Comparison of ENCODE assay signal across 23 cellular contexts in the genomic region with DNA sequence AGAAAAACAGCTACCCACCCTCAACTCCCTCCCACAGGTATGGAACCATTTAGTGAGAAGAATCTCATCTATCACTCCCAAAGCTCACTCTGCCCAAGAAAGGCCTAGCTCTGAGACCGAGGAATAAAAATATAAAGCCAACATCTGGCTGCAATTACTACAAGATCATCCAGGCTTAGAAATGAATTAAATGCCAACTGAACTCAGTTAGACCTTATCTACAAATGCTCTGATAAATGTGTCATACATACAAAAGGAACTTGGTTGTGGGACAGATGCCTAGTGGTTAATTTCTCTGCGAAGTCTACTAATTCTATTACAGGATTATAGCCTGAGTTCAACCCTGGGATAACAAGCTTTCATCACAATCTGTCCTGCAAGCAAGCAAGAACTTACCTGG. TPM values are rescaled to one million over a fixed set of nuclear protein-coding genes. Genes with fewer than 3 reads are reported as not detected.
DNase-seq lines count a peak whose midpoint lies in the region; ATAC-seq, FAIRE-seq and TF ChIP-seq lines count a peak whose summit lies in the region.
"Had no signal": no experiment of that assay in that cellular context is flagged by ENCODE, and none has a peak within 500 bp of the region (broad histone marks: within the 10 kb centered on the region; RNA-seq: fewer than 3 reads in every experiment).

No MANE protein-coding gene starts in this region.

- H3K4me2 ChIP-seq in BLaER1 treated with 17β-estradiol and CSF1 and Interleukin-3, amounts not matched to agents 10 nM and 100 nM = peak overlapping the region in 4 of 11 experiments; percentile 85 to 95 (median 94); a peak in 9 of 22 replicates
- H3K4me2 ChIP-seq in mesenchymal stem cell (ENCODE audit: low read length, poor library complexity, severe bottlenecking) (no peak overlapping the region), H9 (ENCODE audit: insufficient read depth, insufficient read length, low read length) (no peak overlapping the region)

- H3K79me1 ChIP-seq in mesenchymal stem cell (replicated peaks; ENCODE audit: low read length, poor library complexity, severe bottlenecking) (peaks cover 39% of the 10 kb centered on the region), H9 (ENCODE audit: insufficient read depth, low read depth, low read length, poor library complexity, severe bottlenecking) (peaks cover 10% of the 10 kb centered on the region)

- DNase-seq in D721Med (ENCODE audit: insufficient read length, low spot score) (no peak), mesenchymal stem cell (no peak), left ventricle myocardium superior (no peak), H9 (no peak)
- DNase-seq: activated CD4-positive, alpha-beta T cell treated with anti-CD3 and anti-CD28 coated beads, Interleukin-2, amount 50 U/mL, for 48 hours; adrenal gland; dorsolateral prefrontal cortex; glutamatergic neuron; NCI-H1105 treated with DMSO at 0.1 percent for 48 hours; NCI-H2107; NCI-H524 treated with DMSO at 0.1 percent for 48 hours; pancreas; right lobe of liver; stimulated activated naive B cell treated with anti-CD40 and anti-IgM and Interleukin-4, amounts not matched to agents 10 μg/mL and 1 μg/mL and 100 μg/mL, for 72 hours; tibial artery had no signal

- no peak overlapping the region for H3K56ac ChIP-seq in H9 (ENCODE audit: insufficient read length, low read depth, low read length)

- H3K9me3 Mint-ChIP-seq in activated T-helper 17 cell treated with anti-CD3 and anti-CD28 coated beads, Interleukin-2, amount 50 U/mL, for 72 hours = no peaks in the 10 kb centered on the region
- H3K9me3 Mint-ChIP-seq in H9 = no peaks in the 10 kb centered on the region
- H3K9me3 Mint-ChIP-seq: activated T-helper 1 cell treated with anti-CD3 and anti-CD28 coated beads, Interleukin-12 subunit alpha, Interleukin-12 subunit beta, Interleukin-2, Interleukin-4 antibody, amounts not matched to agents 30 ng/mL and 10 ng/mL and 1 ng/mL, durations not matched to agents 14 hours and 24 hours and 36 hours; stimulated activated naive B cell treated with anti-CD40 and anti-IgM and Interleukin-4, amounts not matched to agents 10 μg/mL and 1 μg/mL and 100 μg/mL, for 72 hours had no signal

- no peak overlapping the region for H3K23ac ChIP-seq in mesenchymal stem cell (ENCODE audit: low read length in 2 of 2)
- H3K23ac ChIP-seq in H9 (ENCODE audit: insufficient read length, low read depth, low read length) = no peak overlapping the region

- H3K36me3 ChIP-seq in BLaER1 treated with 17β-estradiol and CSF1 and Interleukin-3, amounts not matched to agents 10 nM and 100 nM = peaks cover 54 to 95% (median 72%) of the 10 kb centered on the region in 11 experiments
- H3K36me3 ChIP-seq in mesenchymal stem cell (ENCODE audit: control insufficient read depth in 1 of 2, insufficient read depth in 2 of 2, low read depth in 1 of 2, low read length in 2 of 2) = peaks cover 35 to 39% of the 10 kb centered on the region in 2 experiments

- no peak overlapping the region for H3K4me3 Mint-ChIP-seq in activated T-helper 17 cell treated with anti-CD3 and anti-CD28 coated beads, Interleukin-2, amount 50 U/mL, for 72 hours
- no peak overlapping the region for H3K4me3 Mint-ChIP-seq in H9
- H3K4me3 Mint-ChIP-seq: activated T-helper 1 cell treated with anti-CD3 and anti-CD28 coated beads, Interleukin-12 subunit alpha, Interleukin-12 subunit beta, Interleukin-2, Interleukin-4 antibody, amounts not matched to agents 30 ng/mL and 10 ng/mL and 1 ng/mL, durations not matched to agents 14 hours and 24 hours and 36 hours; stimulated activated naive B cell treated with anti-CD40 and anti-IgM and Interleukin-4, amounts not matched to agents 10 μg/mL and 1 μg/mL and 100 μg/mL, for 72 hours had no signal

- H2BK15ac ChIP-seq in mesenchymal stem cell (ENCODE audit: low read depth, poor library complexity, severe bottlenecking) = no peak overlapping the region
- no peak overlapping the region for H2BK15ac ChIP-seq in H9 (ENCODE audit: low read depth, low read length)

- no peak overlapping the region for H3K4ac ChIP-seq in mesenchymal stem cell (ENCODE audit: low read depth in 1 of 2, low read length in 2 of 2)
- H3K4ac ChIP-seq in H9 (ENCODE audit: low read depth, low read length) = no peak overlapping the region

- no peaks in the 10 kb centered on the region for H3K23me2 ChIP-seq in H9 (ENCODE audit: insufficient read length, low read depth, low read length, poor library complexity, severe bottlenecking)

- H2BK120ac ChIP-seq in mesenchymal stem cell (ENCODE audit: low read depth, low read length) = no peak overlapping the region
- no peak overlapping the region for H2BK120ac ChIP-seq in H9 (ENCODE audit: low read depth, low read length, poor library complexity, severe bottlenecking)

- TF ChIP-seq CTCF in D721Med (IDR thresholded peaks at IDR 0.05; ENCODE audit: insufficient read depth, missing control alignments) = no peak
- TF ChIP-seq CTCF in H9 (conservative IDR thresholded peaks at IDR 0.05) = no peak

- no peak overlapping the region for H2AK5ac ChIP-seq in mesenchymal stem cell (ENCODE audit: low read length, severe bottlenecking)
- no peak overlapping the region for H2AK5ac ChIP-seq in H9 (ENCODE audit: insufficient read length, low read length)

- H3K4me3 ChIP-seq in BLaER1 treated with 17β-estradiol and CSF1 and Interleukin-3, amounts not matched to agents 10 nM and 100 nM = 0 out of 20 replicates have a peak overlapping the region, but pooled peaks of 1 of the 10 experiments have one; percentile 32
- no peak overlapping the region for H3K4me3 ChIP-seq in mesenchymal stem cell (ENCODE audit: insufficient read depth in 1 of 2, low read depth in 1 of 2, low read length in 2 of 2)
- H3K4me3 ChIP-seq: adrenal gland, cardiac muscle cell, dorsolateral prefrontal cortex, pancreas, right lobe of liver, tibial artery had no signal

- H3K9ac ChIP-seq in BLaER1 treated with 17β-estradiol and CSF1 and Interleukin-3, amounts not matched to agents 10 nM and 100 nM = peak overlapping the region in 3 of 11 experiments; percentile 76 to 80 (median 78); a peak in 5 of 22 replicates
- H3K9ac ChIP-seq in mesenchymal stem cell (ENCODE audit: low read length) (peak overlapping the region; percentile 24), H9 (ENCODE audit: extremely low read depth, insufficient read length, low read length) (no peak overlapping the region)

- intact Hi-C loops in left ventricle myocardium superior (cut with micrococcal nuclease) = no loop called here

- peak overlapping the region in 6 of 11 experiments; percentile 74 to 92 (median 90); a peak in 11 of 22 replicates for H3K27ac ChIP-seq in BLaER1 treated with 17β-estradiol and CSF1 and Interleukin-3, amounts not matched to agents 10 nM and 100 nM
- H3K27ac ChIP-seq in mesenchymal stem cell (ENCODE audit: low read length, poor library complexity, severe bottlenecking) = no peak overlapping the region
- H3K27ac ChIP-seq in H9 (ENCODE audit: insufficient read length, low read depth, low read length) = no peak overlapping the region
- H3K27ac ChIP-seq: cardiac muscle cell, right lobe of liver, tibial artery, VCaP had no signal

- peak overlapping the region; percentile 66 for H3K27ac Mint-ChIP-seq in activated T-helper 17 cell treated with anti-CD3 and anti-CD28 coated beads, Interleukin-2, amount 50 U/mL, for 72 hours
- H3K27ac Mint-ChIP-seq in H9 = no peak overlapping the region
- H3K27ac Mint-ChIP-seq: activated T-helper 1 cell treated with anti-CD3 and anti-CD28 coated beads, Interleukin-12 subunit alpha, Interleukin-12 subunit beta, Interleukin-2, Interleukin-4 antibody, amounts not matched to agents 30 ng/mL and 10 ng/mL and 1 ng/mL, durations not matched to agents 14 hours and 24 hours and 36 hours; stimulated activated naive B cell treated with anti-CD40 and anti-IgM and Interleukin-4, amounts not matched to agents 10 μg/mL and 1 μg/mL and 100 μg/mL, for 72 hours had no signal

- H2BK20ac ChIP-seq in H9 (ENCODE audit: low read depth, low read length, poor library complexity, severe bottlenecking) = no peak overlapping the region

- H3K36me3 Mint-ChIP-seq in activated T-helper 17 cell treated with anti-CD3 and anti-CD28 coated beads, Interleukin-2, amount 50 U/mL, for 72 hours (ENCODE audit: low read depth) = peaks cover 67% of the 10 kb centered on the region
- H3K36me3 Mint-ChIP-seq in H9 (ENCODE audit: insufficient read depth in 1 of 3, low read depth in 3 of 3) = peaks cover 15 to 39% (median 29%) of the 10 kb centered on the region in 3 experiments; a peak in 6 of 7 replicates

- H2BK5ac ChIP-seq in mesenchymal stem cell (ENCODE audit: low read depth, low read length, poor library complexity, severe bottlenecking) (no peak overlapping the region), H9 (ENCODE audit: insufficient read length, low read length) (no peak overlapping the region)

- H3K9me3 ChIP-seq in BLaER1 treated with 17β-estradiol and CSF1 and Interleukin-3, amounts not matched to agents 10 nM and 100 nM (replicated peaks in 1 of 11) = no peaks in the 10 kb centered on the region
- no peaks in the 10 kb centered on the region for H3K9me3 ChIP-seq in mesenchymal stem cell (ENCODE audit: control insufficient read depth, low read length)
- no peaks in the 10 kb centered on the region for H3K9me3 ChIP-seq in H9 (ENCODE audit: control insufficient read depth, low read depth, low read length)
- H3K9me3 ChIP-seq: adrenal gland, pancreas, right lobe of liver, tibial artery had no signal

- peaks cover 7% of the 10 kb centered on the region; the same call in 1 of the 2 replicates for H3K79me2 ChIP-seq in H9 (ENCODE audit: insufficient read depth, low read length)

- H4K20me1 ChIP-seq in BLaER1 treated with 17β-estradiol and CSF1 and Interleukin-3, amounts not matched to agents 10 nM and 100 nM = peaks cover 6 to 73% (median 56%) of the 10 kb centered on the region in 11 experiments; a peak in 17 of 22 replicates
- H4K20me1 ChIP-seq in H9 (ENCODE audit: control insufficient read depth, insufficient read depth, insufficient read length) = no peaks in the 10 kb centered on the region

- H3K14ac ChIP-seq in mesenchymal stem cell (ENCODE audit: low read length in 2 of 2) (no peak overlapping the region), H9 (ENCODE audit: insufficient read depth, low read length) (no peak overlapping the region)

- H2AFZ ChIP-seq in mesenchymal stem cell (ENCODE audit: low read depth, low read length) = no peak overlapping the region
- no peak overlapping the region for H2AFZ ChIP-seq in H9 (ENCODE audit: low read length)

- H4K5ac ChIP-seq in H9 (ENCODE audit: insufficient read length, low read depth, low read length) = no peak overlapping the region

- no peak for ATAC-seq in activated T-helper 17 cell treated with anti-CD3 and anti-CD28 coated beads, Interleukin-2, amount 50 U/mL, for 72 hours (replicated peaks)
- no peak for ATAC-seq in left ventricle myocardium superior
- no peak for ATAC-seq in HG03135 (IDR thresholded peaks at IDR 0.05; ENCODE audit: unreplicated experiment)
- no peak for ATAC-seq in HG03571 (IDR thresholded peaks at IDR 0.05; ENCODE audit: unreplicated experiment)
- ATAC-seq: pancreas; right lobe of liver; Right ventricle myocardium inferior; stimulated activated naive B cell treated with anti-CD40 and anti-IgM and Interleukin-4, amounts not matched to agents 10 μg/mL and 1 μg/mL and 100 μg/mL, for 72 hours had no signal

- 100% methylated on average over 1 of the region's 2 CpGs for WGBS in mesenchymal stem cell
- WGBS in H9 (ENCODE audit: extremely low coverage, insufficient read length, low lambda C conversion rate) = no CpG with 5 or more reads among the region's 2 CpGs

- H3K27me3 Mint-ChIP-seq in activated T-helper 17 cell treated with anti-CD3 and anti-CD28 coated beads, Interleukin-2, amount 50 U/mL, for 72 hours = no peaks in the 10 kb centered on the region
- H3K27me3 Mint-ChIP-seq in H9 (ENCODE audit: low read depth) = no peaks in the 10 kb centered on the region
- H3K27me3 Mint-ChIP-seq: stimulated activated naive B cell treated with anti-CD40 and anti-IgM and Interleukin-4, amounts not matched to agents 10 μg/mL and 1 μg/mL and 100 μg/mL, for 72 hours had no signal

- H2BK12ac ChIP-seq in mesenchymal stem cell (ENCODE audit: low read length in 2 of 2) (no peak overlapping the region), H9 (ENCODE audit: insufficient read length, low read depth, low read length) (no peak overlapping the region)

- no peaks in the 10 kb centered on the region for H3K27me3 ChIP-seq in BLaER1 treated with 17β-estradiol and CSF1 and Interleukin-3, amounts not matched to agents 10 nM and 100 nM
- H3K27me3 ChIP-seq in mesenchymal stem cell (ENCODE audit: control insufficient read depth in 1 of 2, insufficient read depth in 1 of 2, low read length in 2 of 2) (no peaks in the 10 kb centered on the region), H9 (ENCODE audit: insufficient read depth, low read length) (no peaks in the 10 kb centered on the region)
- H3K27me3 ChIP-seq: adrenal gland, cardiac muscle cell, dorsolateral prefrontal cortex, pancreas, right lobe of liver, tibial artery had no signal

- H3K4me1 Mint-ChIP-seq in activated T-helper 17 cell treated with anti-CD3 and anti-CD28 coated beads, Interleukin-2, amount 50 U/mL, for 72 hours = peaks cover 31% of the 10 kb centered on the region
- H3K4me1 Mint-ChIP-seq in H9 = peaks cover 2 to 3% of the 10 kb centered on the region in 2 experiments; a peak in 3 of 4 replicates

- H3K18ac ChIP-seq in mesenchymal stem cell (ENCODE audit: low read depth in 1 of 2, low read length in 2 of 2) (no peak overlapping the region), H9 (ENCODE audit: insufficient read length, low read depth, low read length) (no peak overlapping the region)

- H4K8ac ChIP-seq in mesenchymal stem cell (ENCODE audit: low read length) (no peak overlapping the region), H9 (replicated peaks; ENCODE audit: insufficient read length, low read depth, low read length) (no peak overlapping the region)

- peaks cover 6 to 61% (median 45%) of the 10 kb centered on the region in 10 experiments for H3K4me1 ChIP-seq in BLaER1 treated with 17β-estradiol and CSF1 and Interleukin-3, amounts not matched to agents 10 nM and 100 nM
- no peaks in the 10 kb centered on the region for H3K4me1 ChIP-seq in mesenchymal stem cell (ENCODE audit: control insufficient read depth, insufficient read depth, low read depth, low read length)
- H3K4me1 ChIP-seq in H9 (ENCODE audit: insufficient read depth, low read length) = no peaks in the 10 kb centered on the region

- H4K91ac ChIP-seq in mesenchymal stem cell (ENCODE audit: low read length) (no peak overlapping the region), H9 (ENCODE audit: insufficient read length, low read depth, low read length) (no peak overlapping the region)

- FAIRE-seq in D721Med (lab: Jason Lieb, UNC) = peak; percentile 94
- FAIRE-seq: pancreas had no signal

- H3T11ph ChIP-seq in H9 (ENCODE audit: low read length) = no peak overlapping the region

RNA-seq across cellular contexts. Expression of a gene that starts 6.7 kb away (rescaled TPM):
- total RNA-seq in activated T-helper 17 cell treated with anti-CD3 and anti-CD28 coated beads, Interleukin-2, amount 50 U/mL, for 72 hours = 100 to 1,000 TPM in 1 of 2 donors, 10 to 100 TPM in 1; 71.0 to 102 TPM
- 84.7 TPM for polyA plus RNA-seq in mesenchymal stem cell (2013, experiment 1 of 2)
- polyA plus RNA-seq in mesenchymal stem cell (2013, experiment 2 of 2) = 85.2 TPM
- 88.1 TPM for total RNA-seq in left ventricle myocardium superior
- total RNA-seq in H9 (2021) = 65.0 and 69.7 TPM in 2 replicates

RNA-seq across cellular contexts. Expression of a gene that starts 15.6 kb away (rescaled TPM):
- total RNA-seq in activated T-helper 17 cell treated with anti-CD3 and anti-CD28 coated beads, Interleukin-2, amount 50 U/mL, for 72 hours = 10 to 100 TPM; 19.6 to 19.7 TPM
- 51.5 TPM for polyA plus RNA-seq in mesenchymal stem cell (2013, experiment 1 of 2)
- 51.8 TPM for polyA plus RNA-seq in mesenchymal stem cell (2013, experiment 2 of 2)
- total RNA-seq in left ventricle myocardium superior = 104 TPM
- total RNA-seq in H9 (2021) = 21.4 and 21.5 TPM in 2 replicates

RNA-seq across cellular contexts. Expression of a gene that starts 24.4 kb away (rescaled TPM):
- 10 to 100 TPM; 31.6 to 34.1 TPM for total RNA-seq in activated T-helper 17 cell treated with anti-CD3 and anti-CD28 coated beads, Interleukin-2, amount 50 U/mL, for 72 hours
- 11.6 TPM for polyA plus RNA-seq in mesenchymal stem cell (2013, experiment 1 of 2)
- 10.8 TPM for polyA plus RNA-seq in mesenchymal stem cell (2013, experiment 2 of 2)
- 18.8 TPM for total RNA-seq in left ventricle myocardium superior
- 38.4 and 40.0 TPM in 2 replicates for total RNA-seq in H9 (2021)

RNA-seq across cellular contexts. Expression of a gene that starts 55.7 kb away (rescaled TPM):
- total RNA-seq in activated T-helper 17 cell treated with anti-CD3 and anti-CD28 coated beads, Interleukin-2, amount 50 U/mL, for 72 hours = 10 to 100 TPM; 50.1 to 62.6 TPM
- polyA plus RNA-seq in mesenchymal stem cell (2013, experiment 1 of 2) = 42.3 TPM
- polyA plus RNA-seq in mesenchymal stem cell (2013, experiment 2 of 2) = 43.2 TPM
- total RNA-seq in left ventricle myocardium superior (24.3 TPM), H9 (2021) (93.4 and 96.0 TPM in 2 replicates)

Comparison
In these comparisons a context has a peak if more than half of its experiments do, and no peak if none do; other contexts are left out.
1. H3K27ac ChIP-seq: peak in BLaER1 treated with 17β-estradiol and CSF1 and Interleukin-3, amounts not matched to agents 10 nM and 100 nM (6 of 11); none in mesenchymal stem cell (single experiment) and H9 (single experiment).